In the genomic region with DNA sequence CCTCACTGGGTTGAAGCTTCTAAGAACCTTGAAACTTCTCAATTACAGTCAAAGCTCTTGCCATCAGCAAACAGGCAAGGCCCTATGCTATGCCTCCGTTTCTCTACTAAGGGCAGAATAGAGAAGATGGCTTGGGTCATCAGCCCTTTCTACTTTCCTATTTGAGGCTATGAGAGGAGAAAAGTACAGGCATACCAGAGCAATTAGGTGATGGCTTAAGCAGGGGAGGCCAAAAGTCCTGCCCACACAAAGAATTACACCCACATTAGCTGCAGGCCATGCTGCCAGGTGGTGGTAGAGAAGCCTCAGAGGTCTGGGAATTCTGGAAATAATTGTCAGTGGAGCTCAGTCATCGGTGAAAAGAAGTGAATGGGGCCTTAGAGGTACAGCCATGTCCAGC, we compare ENCODE assay signal across 2 cellular contexts.
TF ChIP-seq lines count a peak whose summit lies in the region.

No MANE protein-coding gene starts in this region.

TF ChIP-seq in IMR-90, 13 proteins besides CTCF, POLR2A, EP300 and RAD21:
- TF ChIP-seq FOS (IDR thresholded peaks at IDR 0.05; ENCODE audit: low read depth, low read length) (no peak), MAZ (IDR thresholded peaks at IDR 0.05; ENCODE audit: borderline replicate concordance, low read depth, low read length) (no peak), MAFK (IDR thresholded peaks at IDR 0.05; ENCODE audit: low read depth, low read length) (no peak), NFE2L2 (IDR thresholded peaks at IDR 0.05; ENCODE audit: low read depth, low read length) (no peak), RFX5 (IDR thresholded peaks at IDR 0.05; ENCODE audit: low read depth, low read length) (no peak), BHLHE40 (IDR thresholded peaks at IDR 0.05; ENCODE audit: low read depth, low read length) (no peak), SMC3 (IDR thresholded peaks at IDR 0.05; ENCODE audit: low read depth, low read length) (no peak), MXI1 (IDR thresholded peaks at IDR 0.05; ENCODE audit: borderline replicate concordance, low read depth, low read length) (no peak), CHD1 (IDR thresholded peaks at IDR 0.05; ENCODE audit: low read depth, low read length) (no peak), RCOR1 (IDR thresholded peaks at IDR 0.05; ENCODE audit: insufficient replicate concordance, low read length) (no peak), CEBPB (IDR thresholded peaks at IDR 0.05; ENCODE audit: low read depth, low read length) (no peak)
- TF ChIP-seq, protein P1, sequence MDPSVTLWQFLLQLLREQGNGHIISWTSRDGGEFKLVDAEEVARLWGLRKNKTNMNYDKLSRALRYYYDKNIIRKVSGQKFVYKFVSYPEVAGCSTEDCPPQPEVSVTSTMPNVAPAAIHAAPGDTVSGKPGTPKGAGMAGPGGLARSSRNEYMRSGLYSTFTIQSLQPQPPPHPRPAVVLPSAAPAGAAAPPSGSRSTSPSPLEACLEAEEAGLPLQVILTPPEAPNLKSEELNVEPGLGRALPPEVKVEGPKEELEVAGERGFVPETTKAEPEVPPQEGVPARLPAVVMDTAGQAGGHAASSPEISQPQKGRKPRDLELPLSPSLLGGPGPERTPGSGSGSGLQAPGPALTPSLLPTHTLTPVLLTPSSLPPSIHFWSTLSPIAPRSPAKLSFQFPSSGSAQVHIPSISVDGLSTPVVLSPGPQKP (IDR thresholded peaks at IDR 0.05; ENCODE audit: borderline replicate concordance, low read depth, low read length), result no peak
- TF ChIP-seq, protein P2, sequence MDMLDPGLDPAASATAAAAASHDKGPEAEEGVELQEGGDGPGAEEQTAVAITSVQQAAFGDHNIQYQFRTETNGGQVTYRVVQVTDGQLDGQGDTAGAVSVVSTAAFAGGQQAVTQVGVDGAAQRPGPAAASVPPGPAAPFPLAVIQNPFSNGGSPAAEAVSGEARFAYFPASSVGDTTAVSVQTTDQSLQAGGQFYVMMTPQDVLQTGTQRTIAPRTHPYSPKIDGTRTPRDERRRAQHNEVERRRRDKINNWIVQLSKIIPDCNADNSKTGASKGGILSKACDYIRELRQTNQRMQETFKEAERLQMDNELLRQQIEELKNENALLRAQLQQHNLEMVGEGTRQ (IDR thresholded peaks at IDR 0.05; ENCODE audit: low read depth, low read length), result no peak

TF ChIP-seq in HepG2, 621 proteins besides CTCF, POLR2A, EP300 and RAD21:
- TF ChIP-seq ZFP62 (CRISPR knock-in tag; IDR thresholded peaks at IDR 0.05), result no peak
- no peak for TF ChIP-seq CEBPB (IDR thresholded peaks at IDR 0.05; ENCODE audit: borderline replicate concordance, low read depth, low read length)
- TF ChIP-seq CCDC6 (CRISPR knock-in tag; IDR thresholded peaks at IDR 0.05), result no peak
- no peak for TF ChIP-seq RARA (CRISPR knock-in tag; IDR thresholded peaks at IDR 0.05)
- no peak for TF ChIP-seq RAD51 (IDR thresholded peaks at IDR 0.05; ENCODE audit: borderline replicate concordance)
- no peak for TF ChIP-seq GABPB1 (CRISPR knock-in tag; IDR thresholded peaks at IDR 0.05)
- no peak for TF ChIP-seq ZNF549 (CRISPR knock-in tag; IDR thresholded peaks at IDR 0.05)
- TF ChIP-seq EZH2 (conservative IDR thresholded peaks at IDR 0.05; ENCODE audit: low read depth, low read length), result no peak
- TF ChIP-seq MTA3 (CRISPR knock-in tag; IDR thresholded peaks at IDR 0.05), result no peak
TF ChIP-seq in HepG2: peak in this region for 0.
